15 cellular contexts compared by ENCODE assay signal in the genomic region with DNA sequence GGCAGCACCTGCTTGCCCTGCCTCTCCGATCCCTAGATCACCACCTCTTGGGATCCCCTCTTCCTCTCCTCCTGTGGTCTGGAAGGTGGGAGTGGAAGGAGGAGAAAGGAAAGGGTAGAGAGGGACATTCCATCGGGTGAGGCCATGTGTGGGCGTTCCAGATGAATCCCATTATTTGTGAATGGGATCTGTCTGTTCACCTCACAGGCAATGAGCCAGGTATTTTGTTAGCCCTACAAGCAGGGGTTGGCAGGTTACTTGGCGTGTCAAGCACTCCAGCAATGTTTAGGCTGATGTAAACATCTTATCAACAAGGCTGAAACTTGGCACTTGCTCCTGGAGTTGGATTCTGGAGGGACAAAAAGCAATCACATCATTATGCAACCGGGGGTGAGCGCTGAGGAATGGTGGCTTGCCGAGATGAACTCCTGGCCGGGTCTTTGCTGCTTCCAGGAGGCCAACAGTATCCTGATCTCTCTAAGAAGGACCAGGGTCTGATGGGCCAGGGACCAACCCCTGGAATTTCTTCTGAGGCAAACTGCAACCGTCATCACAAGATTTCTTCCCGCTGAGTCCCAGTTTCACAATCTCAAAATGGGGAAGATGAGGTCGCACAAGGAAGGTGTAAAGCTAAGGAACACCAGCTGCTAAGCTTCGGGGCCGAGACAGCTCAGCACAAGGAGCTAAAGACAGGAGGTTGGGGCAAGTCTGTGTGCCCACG. TPM values are rescaled to one million over a fixed set of nuclear protein-coding genes. Genes with fewer than 3 reads are reported as not detected.
A peak's percentile ranks its signal among the peaks of the same experiment; 100 is the strongest.
DNase-seq lines count a peak whose midpoint lies in the region; ATAC-seq and TF ChIP-seq lines count a peak whose summit lies in the region.
"Had no signal": no experiment of that assay in that cellular context is flagged by ENCODE, and none has a peak within 500 bp of the region (broad histone marks: within the 10 kb centered on the region; RNA-seq: fewer than 3 reads in every experiment).

No MANE protein-coding gene starts in this region.

- H3K9ac ChIP-seq in H9 (ENCODE audit: extremely low read depth, insufficient read length, low read length), result no peak overlapping the region

- H3K36me3 Mint-ChIP-seq in H9 (ENCODE audit: insufficient read depth in 1 of 3, low read depth in 3 of 3), result peaks cover 0 to 29% (median 2%) of the 10 kb centered on the region in 3 experiments; a peak in 4 of 7 replicates

- H3T11ph ChIP-seq in H9 (ENCODE audit: low read length), result no peak overlapping the region

- peaks cover 16% of the 10 kb centered on the region for H3K27me3 Mint-ChIP-seq in H9 (ENCODE audit: low read depth)

- peaks cover 24 to 30% of the 10 kb centered on the region in 2 experiments for H3K4me1 Mint-ChIP-seq in H9

- no peaks in the 10 kb centered on the region; a peak in 1 of 5 replicates for H3K9me3 Mint-ChIP-seq in H9

- H3K4me3 ChIP-seq in AG04450 (ENCODE audit: low read depth, low read length), result no peak overlapping the region
- H3K4me3 ChIP-seq in choroid plexus epithelial cell (ENCODE audit: low read depth, low read length), result no peak overlapping the region
- no peak overlapping the region for H3K4me3 ChIP-seq in lung
- H3K4me3 ChIP-seq in brain microvascular endothelial cell (ENCODE audit: low read depth, low read length), result no peak overlapping the region

- CTCF ChIA-PET in AG04450 (lab: Charles Lee), result interaction anchor here (1.0 to 1.2 kb wide), 4 partner anchors 15 to 442 kb away, joined by 3 to 6 read pairs (median 4); no protein-coding TSS in a partner anchor

- H2AK5ac ChIP-seq in H9 (ENCODE audit: insufficient read length, low read length), result no peak overlapping the region

- H2BK5ac ChIP-seq in H9 (ENCODE audit: insufficient read length, low read length), result peak overlapping the region; percentile 10

- H3K4me1 ChIP-seq in H9 (ENCODE audit: insufficient read depth, low read length) (no peaks in the 10 kb centered on the region), lung (ENCODE audit: control insufficient read depth in 2 of 2, insufficient read depth in 2 of 2, low read length in 2 of 2) (peaks cover 0 to 3% of the 10 kb centered on the region in 2 donors)

- H4K91ac ChIP-seq in H9 (ENCODE audit: insufficient read length, low read depth, low read length), result no peak overlapping the region

- no CpG with 5 or more reads among the region's 14 CpGs for WGBS in H9 (ENCODE audit: extremely low coverage, insufficient read length, low lambda C conversion rate)
- 46 to 51% methylated on average over 14 of the region's 14 CpGs for WGBS in lung, 2 donors

- no peaks in the 10 kb centered on the region for H3K79me2 ChIP-seq in H9 (ENCODE audit: insufficient read depth, low read length)

- H3K79me1 ChIP-seq in H9 (ENCODE audit: insufficient read depth, low read depth, low read length, poor library complexity, severe bottlenecking), result no peaks in the 10 kb centered on the region

- H4K8ac ChIP-seq in H9 (replicated peaks; ENCODE audit: insufficient read length, low read depth, low read length), result no peak overlapping the region

- H3K4ac ChIP-seq in H9 (ENCODE audit: low read depth, low read length), result no peak overlapping the region

- TF ChIP-seq CTCF in AG04450 (IDR thresholded peaks at IDR 0.05; ENCODE audit: low read depth, low read length), result no peak
- TF ChIP-seq CTCF in H9 (conservative IDR thresholded peaks at IDR 0.05), result no peak
- TF ChIP-seq CTCF in choroid plexus epithelial cell (conservative IDR thresholded peaks at IDR 0.05; ENCODE audit: low read depth, low read length), result no peak
- no peak for TF ChIP-seq CTCF in lung (IDR thresholded peaks at IDR 0.05; ENCODE audit: control extremely low read depth, extremely low read depth)
- no peak for TF ChIP-seq CTCF in brain microvascular endothelial cell (IDR thresholded peaks at IDR 0.05; ENCODE audit: low read depth, low read length, missing control alignments)

- no peaks in the 10 kb centered on the region for H3K36me3 ChIP-seq in lung (ENCODE audit: control insufficient read depth in 2 of 2, insufficient read depth in 2 of 2, low read length in 2 of 2)
- no peaks in the 10 kb centered on the region for H3K36me3 ChIP-seq in brain microvascular endothelial cell (replicated peaks)

- peaks cover 38% of the 10 kb centered on the region for H3K27me3 ChIP-seq in AG04450 (ENCODE audit: control insufficient read depth, insufficient read depth, low read length)
- H3K27me3 ChIP-seq in H9 (ENCODE audit: insufficient read depth, low read length), result no peaks in the 10 kb centered on the region
- no peaks in the 10 kb centered on the region for H3K27me3 ChIP-seq in lung (ENCODE audit: control insufficient read depth, insufficient read depth)
- peaks cover 49% of the 10 kb centered on the region for H3K27me3 ChIP-seq in brain microvascular endothelial cell (replicated peaks)

- H2BK20ac ChIP-seq in H9 (ENCODE audit: low read depth, low read length, poor library complexity, severe bottlenecking), result no peak overlapping the region

- H3K9me3 ChIP-seq in AG04450 (ENCODE audit: control insufficient read depth, insufficient read depth, low read length), result peaks cover 6% of the 10 kb centered on the region; the same call in 1 of the 2 replicates
- no peaks in the 10 kb centered on the region for H3K9me3 ChIP-seq in H9 (ENCODE audit: control insufficient read depth, low read depth, low read length)
- no peaks in the 10 kb centered on the region for H3K9me3 ChIP-seq in lung (ENCODE audit: control insufficient read depth in 2 of 2, insufficient read depth in 1 of 2, low read length in 1 of 2)

- H3K4me2 ChIP-seq in H9 (ENCODE audit: insufficient read depth, insufficient read length, low read length), result no peak overlapping the region

- H3K18ac ChIP-seq in H9 (ENCODE audit: insufficient read length, low read depth, low read length), result no peak overlapping the region

- H3K56ac ChIP-seq in H9 (ENCODE audit: insufficient read length, low read depth, low read length), result no peak overlapping the region

- ATAC-seq in lung (ENCODE audit: insufficient read depth, low FRiP score), result no peak
- no peak for ATAC-seq in HG02840 (IDR thresholded peaks at IDR 0.05; ENCODE audit: low FRiP score, unreplicated experiment)

- DNase-seq in AG04450 (ENCODE audit: low read depth, low spot score) (no peak), H9 (no peak), choroid plexus epithelial cell (ENCODE audit: low read depth) (peak; percentile 37), lung (ENCODE audit: low spot score) (peak; percentile 55), KG1 (lab: John Stamatoyannopoulos, UW) (no peak), brain microvascular endothelial cell (no peak), foreskin melanocyte (no peak)
- DNase-seq: activated CD4-positive, alpha-beta T cell treated with anti-CD3 and anti-CD28 coated beads, Interleukin-2, amount 50 U/mL, for 1 hour; GOT3; NCI-H748 treated with DMSO at 0.1 percent for 48 hours; occipital lobe; SHP77; T1000 had no signal

- in situ Hi-C loops in brain microvascular endothelial cell (cut with HindIII; ENCODE audit: low pct_ligation_motif_present, low sequenced_read_pairs), result no loop called here

- H3K27ac ChIP-seq in AG04450 (ENCODE audit: low read depth, low read length), result peak overlapping the region; percentile 83
- H3K27ac ChIP-seq in H9 (ENCODE audit: insufficient read length, low read depth, low read length), result no peak overlapping the region
- peak overlapping the region in 1 of 2 donors; percentile 59 for H3K27ac ChIP-seq in lung (ENCODE audit: low read depth in 1 of 2, low read length in 1 of 2)
- no peak overlapping the region for H3K27ac ChIP-seq in brain microvascular endothelial cell

- H3K27ac Mint-ChIP-seq in H9, result peak overlapping the region in 1 of 3 experiments; percentile 55; a peak in 1 of 7 replicates

- H2AFZ ChIP-seq in H9 (ENCODE audit: low read length), result no peak overlapping the region

- H3K23me2 ChIP-seq in H9 (ENCODE audit: insufficient read length, low read depth, low read length, poor library complexity, severe bottlenecking), result no peaks in the 10 kb centered on the region

- H3K4me3 Mint-ChIP-seq in H9, result no peak overlapping the region

- H2BK15ac ChIP-seq in H9 (ENCODE audit: low read depth, low read length), result no peak overlapping the region

- POLR2A ChIA-PET in AG04450 (lab: Yijun Ruan, JAX), result interaction anchor here (0.9 to 1.3 kb wide), 5 partner anchors 12 to 37 kb away, joined by 3 to 8 read pairs (median 6); no protein-coding TSS in a partner anchor

- H2BK12ac ChIP-seq in H9 (ENCODE audit: insufficient read length, low read depth, low read length), result no peak overlapping the region

- no peak overlapping the region for H2BK120ac ChIP-seq in H9 (ENCODE audit: low read depth, low read length, poor library complexity, severe bottlenecking)

- no peak overlapping the region for H4K5ac ChIP-seq in H9 (ENCODE audit: insufficient read length, low read depth, low read length)

- H3K23ac ChIP-seq in H9 (ENCODE audit: insufficient read length, low read depth, low read length), result no peak overlapping the region

- H4K20me1 ChIP-seq in H9 (ENCODE audit: control insufficient read depth, insufficient read depth, insufficient read length), result no peaks in the 10 kb centered on the region

- H3K14ac ChIP-seq in H9 (ENCODE audit: insufficient read depth, low read length), result no peak overlapping the region; the same call in 1 of the 2 replicates

RNA-seq across cellular contexts. Expression of gene ADAMTS8, which starts 7.8 kb away (rescaled TPM):
- polyA plus RNA-seq in AG04450 (2011; rRNA removed), result 17.6 and 19.8 TPM in 2 replicates
- 9.3 and 14.1 TPM in 2 replicates for polyA minus RNA-seq in AG04450 (2011; rRNA and poly(A)+ RNA removed)
- 4.9 and 5.0 TPM in 2 replicates for total RNA-seq in H9 (2021)
- total RNA-seq in lung, result 10 to 100 TPM; 11.3 to 47.7 TPM
- 10 to 100 TPM; 18.3 to 25.9 TPM for polyA plus RNA-seq in lung
- total RNA-seq: epithelial cell of proximal tubule had no signal

RNA-seq across cellular contexts. Expression of gene ADAMTS15, which starts 27.8 kb away (rescaled TPM):
- 4.7 and 5.8 TPM in 2 replicates for polyA plus RNA-seq in AG04450 (2011; rRNA removed)
- polyA minus RNA-seq in AG04450 (2011; rRNA and poly(A)+ RNA removed), result 9.7 and 10.4 TPM in 2 replicates
- 1.3 and 1.5 TPM in 2 replicates for total RNA-seq in H9 (2021)
- total RNA-seq in lung, result 10 to 100 TPM; 17.6 to 22.9 TPM
- polyA plus RNA-seq in lung, result 1 to 10 TPM; 4.4 to 9.0 TPM

Comparison
In these comparisons a context has a peak if more than half of its experiments do, and no peak if none do; other contexts are left out.
1. DNase-seq: peak in choroid plexus epithelial cell (single experiment) and lung (single experiment); none in AG04450 (single experiment), H9 (single experiment), KG1 (single experiment), brain microvascular endothelial cell (single experiment) and foreskin melanocyte (single experiment).